ENCODE assay signal across 1 cellular context in the genomic region with DNA sequence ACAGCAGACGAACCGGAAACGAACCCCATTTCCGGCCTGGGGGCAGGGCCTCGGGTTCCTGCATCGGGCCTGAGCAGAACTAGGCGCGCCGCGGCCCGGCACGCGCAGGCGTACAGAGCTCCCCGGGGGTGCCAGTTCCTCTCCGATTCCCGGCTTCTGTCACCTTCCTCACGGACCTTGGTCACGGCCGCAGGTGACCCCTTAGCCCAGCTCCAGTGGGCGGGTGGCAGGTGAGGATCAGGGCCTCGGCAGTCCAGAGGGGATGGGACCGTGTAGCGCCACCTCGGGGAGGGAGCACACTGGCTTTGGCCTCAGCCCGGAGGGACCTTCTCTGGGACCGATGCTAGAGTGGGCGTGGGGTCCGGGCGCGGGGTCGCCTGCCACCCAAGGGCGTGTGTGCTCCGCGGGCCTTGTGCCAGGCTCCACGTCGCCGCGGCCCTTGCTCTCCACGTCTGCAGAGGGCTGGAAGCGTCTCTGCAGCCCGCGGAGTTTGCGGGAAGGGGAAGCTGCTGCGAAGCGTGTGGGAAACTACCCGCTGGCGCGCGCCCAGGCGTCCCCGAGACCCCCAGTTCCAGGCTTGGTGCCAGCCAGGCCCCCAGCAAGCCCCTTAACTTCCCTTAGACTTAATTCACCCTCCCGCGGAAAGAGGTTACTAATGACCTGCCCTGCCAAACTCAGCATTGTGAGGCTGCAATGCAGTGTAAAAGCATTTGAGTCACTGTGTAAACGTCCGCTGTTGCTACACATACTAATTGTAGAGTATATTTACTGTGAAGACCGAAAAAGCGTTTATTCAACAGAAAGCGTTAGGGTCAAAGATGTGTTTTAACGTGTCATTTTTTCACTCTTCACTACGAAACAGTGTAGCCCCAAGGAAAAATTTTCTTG.
TF ChIP-seq lines count a peak whose summit lies in the region.

A gene (plus strand): TSS at position 48 of the 888 bp plus-strand sequence. CDS start 7,930 bp downstream, outside the sequence.

TF ChIP-seq in HepG2, 621 proteins besides CTCF, POLR2A, EP300 and RAD21 (continued from another document and continues in another):
- TF ChIP-seq, protein P1, sequence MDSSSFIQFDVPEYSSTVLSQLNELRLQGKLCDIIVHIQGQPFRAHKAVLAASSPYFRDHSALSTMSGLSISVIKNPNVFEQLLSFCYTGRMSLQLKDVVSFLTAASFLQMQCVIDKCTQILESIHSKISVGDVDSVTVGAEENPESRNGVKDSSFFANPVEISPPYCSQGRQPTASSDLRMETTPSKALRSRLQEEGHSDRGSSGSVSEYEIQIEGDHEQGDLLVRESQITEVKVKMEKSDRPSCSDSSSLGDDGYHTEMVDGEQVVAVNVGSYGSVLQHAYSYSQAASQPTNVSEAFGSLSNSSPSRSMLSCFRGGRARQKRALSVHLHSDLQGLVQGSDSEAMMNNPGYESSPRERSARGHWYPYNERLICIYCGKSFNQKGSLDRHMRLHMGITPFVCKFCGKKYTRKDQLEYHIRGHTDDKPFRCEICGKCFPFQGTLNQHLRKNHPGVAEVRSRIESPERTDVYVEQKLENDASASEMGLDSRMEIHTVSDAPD (CRISPR knock-in tag; IDR thresholded peaks at IDR 0.05), result peak; percentile 23; the same call in 1 of the 2 replicates
- TF ChIP-seq ZBTB21 (CRISPR knock-in tag; IDR thresholded peaks at IDR 0.05) (peak; percentile 58; the same call in 1 of the 2 replicates), AGO1 (IDR thresholded peaks at IDR 0.05; ENCODE audit: low read depth, low read length, poor library complexity, severe bottlenecking) (peak; percentile 90), ZBTB3 (CRISPR knock-in tag; IDR thresholded peaks at IDR 0.05; ENCODE audit: borderline replicate concordance, low read depth) (peak; percentile 76), MTA1 (CRISPR knock-in tag; IDR thresholded peaks at IDR 0.05; ENCODE audit: borderline replicate concordance) (peak; percentile 99), ARHGAP35 (CRISPR knock-in tag; IDR thresholded peaks at IDR 0.05; ENCODE audit: borderline replicate concordance) (peak; percentile 97), POGZ (CRISPR knock-in tag; IDR thresholded peaks at IDR 0.05) (peak; percentile 86), ZNF589 (CRISPR knock-in tag; conservative IDR thresholded peaks at IDR 0.05) (peak; percentile 89), HNRNPLL (IDR thresholded peaks at IDR 0.05; ENCODE audit: low read depth, low read length, poor library complexity, severe bottlenecking) (peak; percentile 85), SIX1 (CRISPR knock-in tag; IDR thresholded peaks at IDR 0.05; ENCODE audit: borderline replicate concordance) (no peak; the same call in 1 of the 2 replicates), SATB2 (CRISPR knock-in tag; IDR thresholded peaks at IDR 0.05) (no peak; the same call in none of the 2 replicates), TGIF2 (CRISPR knock-in tag; IDR thresholded peaks at IDR 0.05) (peak; percentile 89), HOXA9 (CRISPR knock-in tag; IDR thresholded peaks at IDR 0.05; ENCODE audit: borderline replicate concordance) (peak; percentile 82; the same call in 1 of the 2 replicates), FOXO1 (CRISPR knock-in tag; IDR thresholded peaks at IDR 0.05) (peak; percentile 43; the same call in 1 of the 2 replicates), ZFX (CRISPR knock-in tag; IDR thresholded peaks at IDR 0.05; ENCODE audit: low read depth) (peak; percentile 98), ZIK1 (CRISPR knock-in tag; IDR thresholded peaks at IDR 0.05; ENCODE audit: borderline replicate concordance, low read depth) (peak; percentile 95), ESRRA (CRISPR knock-in tag; IDR thresholded peaks at IDR 0.05; ENCODE audit: low read depth) (peak; percentile 98), ZNF670 (CRISPR knock-in tag; IDR thresholded peaks at IDR 0.05; ENCODE audit: borderline replicate concordance) (no peak; the same call in none of the 2 replicates), ETV5 (CRISPR knock-in tag; IDR thresholded peaks at IDR 0.05; ENCODE audit: borderline replicate concordance) (peak; percentile 94), ZNF12 (CRISPR knock-in tag; IDR thresholded peaks at IDR 0.05) (peak; percentile 40), MAZ (IDR thresholded peaks at IDR 0.05; ENCODE audit: borderline replicate concordance, low read depth, low read length) (no peak; the same call in none of the 2 replicates), MAZ (CRISPR knock-in tag; IDR thresholded peaks at IDR 0.05; ENCODE audit: low read depth) (peak; percentile 98), SP2 (CRISPR knock-in tag; IDR thresholded peaks at IDR 0.05) (peak; percentile 80), NFYB (CRISPR knock-in tag; IDR thresholded peaks at IDR 0.05) (no peak; the same call in 1 of the 2 replicates), HMGA1 (CRISPR knock-in tag; conservative IDR thresholded peaks at IDR 0.05) (no peak), MATR3 (CRISPR knock-in tag; IDR thresholded peaks at IDR 0.05) (no peak; the same call in 1 of the 2 replicates), KLF16 (CRISPR knock-in tag; IDR thresholded peaks at IDR 0.05) (peak; percentile 86 to 91; a peak in 3 of 4 replicates), PHF5A (CRISPR knock-in tag; IDR thresholded peaks at IDR 0.05; ENCODE audit: low read depth, unreplicated experiment) (peak; percentile 89), ZNF607 (CRISPR knock-in tag; IDR thresholded peaks at IDR 0.05; ENCODE audit: borderline replicate concordance) (peak; percentile 98), CHCHD3 (CRISPR knock-in tag; IDR thresholded peaks at IDR 0.05) (peak; percentile 85; the same call in 1 of the 2 replicates), HNRNPK (IDR thresholded peaks at IDR 0.05; ENCODE audit: low read depth, low read length, poor library complexity, severe bottlenecking) (peak; percentile 23), JUNB (CRISPR knock-in tag; IDR thresholded peaks at IDR 0.05; ENCODE audit: borderline replicate concordance) (peak; percentile 85; the same call in 1 of the 2 replicates), RNF2 (conservative IDR thresholded peaks at IDR 0.05; ENCODE audit: low read depth) (peak; percentile 81)
- TF ChIP-seq, protein P2, sequence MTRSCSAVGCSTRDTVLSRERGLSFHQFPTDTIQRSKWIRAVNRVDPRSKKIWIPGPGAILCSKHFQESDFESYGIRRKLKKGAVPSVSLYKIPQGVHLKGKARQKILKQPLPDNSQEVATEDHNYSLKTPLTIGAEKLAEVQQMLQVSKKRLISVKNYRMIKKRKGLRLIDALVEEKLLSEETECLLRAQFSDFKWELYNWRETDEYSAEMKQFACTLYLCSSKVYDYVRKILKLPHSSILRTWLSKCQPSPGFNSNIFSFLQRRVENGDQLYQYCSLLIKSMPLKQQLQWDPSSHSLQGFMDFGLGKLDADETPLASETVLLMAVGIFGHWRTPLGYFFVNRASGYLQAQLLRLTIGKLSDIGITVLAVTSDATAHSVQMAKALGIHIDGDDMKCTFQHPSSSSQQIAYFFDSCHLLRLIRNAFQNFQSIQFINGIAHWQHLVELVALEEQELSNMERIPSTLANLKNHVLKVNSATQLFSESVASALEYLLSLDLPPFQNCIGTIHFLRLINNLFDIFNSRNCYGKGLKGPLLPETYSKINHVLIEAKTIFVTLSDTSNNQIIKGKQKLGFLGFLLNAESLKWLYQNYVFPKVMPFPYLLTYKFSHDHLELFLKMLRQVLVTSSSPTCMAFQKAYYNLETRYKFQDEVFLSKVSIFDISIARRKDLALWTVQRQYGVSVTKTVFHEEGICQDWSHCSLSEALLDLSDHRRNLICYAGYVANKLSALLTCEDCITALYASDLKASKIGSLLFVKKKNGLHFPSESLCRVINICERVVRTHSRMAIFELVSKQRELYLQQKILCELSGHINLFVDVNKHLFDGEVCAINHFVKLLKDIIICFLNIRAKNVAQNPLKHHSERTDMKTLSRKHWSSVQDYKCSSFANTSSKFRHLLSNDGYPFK (CRISPR knock-in tag; IDR thresholded peaks at IDR 0.05; ENCODE audit: borderline replicate concordance), result peak; percentile 93
- TF ChIP-seq, protein P3, sequence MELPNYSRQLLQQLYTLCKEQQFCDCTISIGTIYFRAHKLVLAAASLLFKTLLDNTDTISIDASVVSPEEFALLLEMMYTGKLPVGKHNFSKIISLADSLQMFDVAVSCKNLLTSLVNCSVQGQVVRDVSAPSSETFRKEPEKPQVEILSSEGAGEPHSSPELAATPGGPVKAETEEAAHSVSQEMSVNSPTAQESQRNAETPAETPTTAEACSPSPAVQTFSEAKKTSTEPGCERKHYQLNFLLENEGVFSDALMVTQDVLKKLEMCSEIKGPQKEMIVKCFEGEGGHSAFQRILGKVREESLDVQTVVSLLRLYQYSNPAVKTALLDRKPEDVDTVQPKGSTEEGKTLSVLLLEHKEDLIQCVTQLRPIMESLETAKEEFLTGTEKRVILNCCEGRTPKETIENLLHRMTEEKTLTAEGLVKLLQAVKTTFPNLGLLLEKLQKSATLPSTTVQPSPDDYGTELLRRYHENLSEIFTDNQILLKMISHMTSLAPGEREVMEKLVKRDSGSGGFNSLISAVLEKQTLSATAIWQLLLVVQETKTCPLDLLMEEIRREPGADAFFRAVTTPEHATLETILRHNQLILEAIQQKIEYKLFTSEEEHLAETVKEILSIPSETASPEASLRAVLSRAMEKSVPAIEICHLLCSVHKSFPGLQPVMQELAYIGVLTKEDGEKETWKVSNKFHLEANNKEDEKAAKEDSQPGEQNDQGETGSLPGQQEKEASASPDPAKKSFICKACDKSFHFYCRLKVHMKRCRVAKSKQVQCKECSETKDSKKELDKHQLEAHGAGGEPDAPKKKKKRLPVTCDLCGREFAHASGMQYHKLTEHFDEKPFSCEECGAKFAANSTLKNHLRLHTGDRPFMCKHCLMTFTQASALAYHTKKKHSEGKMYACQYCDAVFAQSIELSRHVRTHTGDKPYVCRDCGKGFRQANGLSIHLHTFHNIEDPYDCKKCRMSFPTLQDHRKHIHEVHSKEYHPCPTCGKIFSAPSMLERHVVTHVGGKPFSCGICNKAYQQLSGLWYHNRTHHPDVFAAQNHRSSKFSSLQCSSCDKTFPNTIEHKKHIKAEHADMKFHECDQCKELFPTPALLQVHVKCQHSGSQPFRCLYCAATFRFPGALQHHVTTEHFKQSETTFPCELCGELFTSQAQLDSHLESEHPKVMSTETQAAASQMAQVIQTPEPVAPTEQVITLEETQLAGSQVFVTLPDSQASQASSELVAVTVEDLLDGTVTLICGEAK (IDR thresholded peaks at IDR 0.05), result peak; percentile 90
- TF ChIP-seq, protein P3 (CRISPR knock-in tag; IDR thresholded peaks at IDR 0.05), result peak; percentile 92
- TF ChIP-seq, protein P4, sequence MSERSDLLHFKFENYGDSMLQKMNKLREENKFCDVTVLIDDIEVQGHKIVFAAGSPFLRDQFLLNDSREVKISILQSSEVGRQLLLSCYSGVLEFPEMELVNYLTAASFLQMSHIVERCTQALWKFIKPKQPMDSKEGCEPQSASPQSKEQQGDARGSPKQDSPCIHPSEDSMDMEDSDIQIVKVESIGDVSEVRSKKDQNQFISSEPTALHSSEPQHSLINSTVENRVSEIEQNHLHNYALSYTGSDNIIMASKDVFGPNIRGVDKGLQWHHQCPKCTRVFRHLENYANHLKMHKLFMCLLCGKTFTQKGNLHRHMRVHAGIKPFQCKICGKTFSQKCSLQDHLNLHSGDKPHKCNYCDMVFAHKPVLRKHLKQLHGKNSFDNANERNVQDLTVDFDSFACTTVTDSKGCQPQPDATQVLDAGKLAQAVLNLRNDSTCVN (CRISPR knock-in tag; IDR thresholded peaks at IDR 0.05; ENCODE audit: borderline replicate concordance), result peak; percentile 88; the same call in 1 of the 2 replicates
- TF ChIP-seq, protein P5, sequence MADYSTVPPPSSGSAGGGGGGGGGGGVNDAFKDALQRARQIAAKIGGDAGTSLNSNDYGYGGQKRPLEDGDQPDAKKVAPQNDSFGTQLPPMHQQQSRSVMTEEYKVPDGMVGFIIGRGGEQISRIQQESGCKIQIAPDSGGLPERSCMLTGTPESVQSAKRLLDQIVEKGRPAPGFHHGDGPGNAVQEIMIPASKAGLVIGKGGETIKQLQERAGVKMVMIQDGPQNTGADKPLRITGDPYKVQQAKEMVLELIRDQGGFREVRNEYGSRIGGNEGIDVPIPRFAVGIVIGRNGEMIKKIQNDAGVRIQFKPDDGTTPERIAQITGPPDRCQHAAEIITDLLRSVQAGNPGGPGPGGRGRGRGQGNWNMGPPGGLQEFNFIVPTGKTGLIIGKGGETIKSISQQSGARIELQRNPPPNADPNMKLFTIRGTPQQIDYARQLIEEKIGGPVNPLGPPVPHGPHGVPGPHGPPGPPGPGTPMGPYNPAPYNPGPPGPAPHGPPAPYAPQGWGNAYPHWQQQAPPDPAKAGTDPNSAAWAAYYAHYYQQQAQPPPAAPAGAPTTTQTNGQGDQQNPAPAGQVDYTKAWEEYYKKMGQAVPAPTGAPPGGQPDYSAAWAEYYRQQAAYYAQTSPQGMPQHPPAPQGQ (CRISPR knock-in tag; IDR thresholded peaks at IDR 0.05; ENCODE audit: borderline replicate concordance), result 0 out of 2 replicates have a peak, but pooled peaks have one; percentile 22
- TF ChIP-seq, protein P6, sequence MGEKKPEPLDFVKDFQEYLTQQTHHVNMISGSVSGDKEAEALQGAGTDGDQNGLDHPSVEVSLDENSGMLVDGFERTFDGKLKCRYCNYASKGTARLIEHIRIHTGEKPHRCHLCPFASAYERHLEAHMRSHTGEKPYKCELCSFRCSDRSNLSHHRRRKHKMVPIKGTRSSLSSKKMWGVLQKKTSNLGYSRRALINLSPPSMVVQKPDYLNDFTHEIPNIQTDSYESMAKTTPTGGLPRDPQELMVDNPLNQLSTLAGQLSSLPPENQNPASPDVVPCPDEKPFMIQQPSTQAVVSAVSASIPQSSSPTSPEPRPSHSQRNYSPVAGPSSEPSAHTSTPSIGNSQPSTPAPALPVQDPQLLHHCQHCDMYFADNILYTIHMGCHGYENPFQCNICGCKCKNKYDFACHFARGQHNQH (CRISPR knock-in tag; IDR thresholded peaks at IDR 0.05), result peak; percentile 76
